ENCODE assay signal across 2 cellular contexts in genomic region chr17:80443916-80444708, GRCh38.
TF ChIP-seq lines count a peak whose summit lies in the region.

No MANE protein-coding gene starts in this region.

TF ChIP-seq in GM23338, 12 proteins besides CTCF, POLR2A, EP300 and RAD21:
- TF ChIP-seq STAT1 (IDR thresholded peaks at IDR 0.05; ENCODE audit: unreplicated experiment) = no peak

TF ChIP-seq in H1, 55 proteins besides CTCF, POLR2A, EP300 and RAD21:
- no peak for TF ChIP-seq MAFK (IDR thresholded peaks at IDR 0.05; ENCODE audit: low read depth, low read length)
- peak; percentile 38 for TF ChIP-seq MAX (IDR thresholded peaks at IDR 0.05)
